Comparison of ENCODE assay signal across 9 cellular contexts in genomic region chr17:21125862-21126261, GRCh38. TPM values are rescaled to one million over a fixed set of nuclear protein-coding genes. Genes with fewer than 3 reads are reported as not detected.
DNase-seq lines count a peak whose midpoint lies in the region; ATAC-seq and TF ChIP-seq lines count a peak whose summit lies in the region.
"Had no signal": no experiment of that assay in that cellular context is flagged by ENCODE, and none has a peak within 500 bp of the region (broad histone marks: within the 10 kb centered on the region; RNA-seq: fewer than 3 reads in every experiment).

No MANE protein-coding gene starts in this region.

- H3K4me3 ChIP-seq in OCI-LY7 (ENCODE audit: low read depth, low read length, poor library complexity, severe bottlenecking), result peak overlapping the region; percentile 81
- peak overlapping the region; percentile 77 for H3K4me3 ChIP-seq in parathyroid adenoma (ENCODE audit: low read depth, low read length)

- DNase-seq in CMK (ENCODE audit: low read depth), result peak; percentile 41
- peak; percentile 39 for DNase-seq in OCI-LY7 (ENCODE audit: low spot score)
- DNase-seq in activated naive CD4-positive, alpha-beta T cell treated with anti-CD3 and anti-CD28 coated beads, Interleukin-2, amount 50 U/mL, for 16 hours, result peak; percentile 46
- DNase-seq in AG08395 (ENCODE audit: low spot score), result no peak
- DNase-seq in T1000 (lab: John Stamatoyannopoulos, UW), result no peak
- DNase-seq: NCI-H510A treated with DMSO at 0.1 percent for 48 hours had no signal

- peaks cover 19% of the 10 kb centered on the region for H3K4me1 ChIP-seq in OCI-LY7 (ENCODE audit: insufficient read depth, low read length, poor library complexity, severe bottlenecking)
- peaks cover 5% of the 10 kb centered on the region for H3K4me1 ChIP-seq in parathyroid adenoma

- no TSS peak for BruUV-seq in OCI-LY7 (replicated peaks; lab: Mats Ljungman, UMichigan)

- peak overlapping the region; percentile 68 for H3K27ac ChIP-seq in OCI-LY7 (ENCODE audit: low read depth, low read length, poor library complexity, severe bottlenecking)
- H3K27ac ChIP-seq in parathyroid adenoma, result no peak overlapping the region

- no peaks in the 10 kb centered on the region for H3K27me3 ChIP-seq in parathyroid adenoma (ENCODE audit: control insufficient read depth, insufficient read depth, low read length)

- no peaks in the 10 kb centered on the region for H3K9me2 ChIP-seq in OCI-LY7 (ENCODE audit: insufficient read depth, low read length)

- CTCF ChIA-PET in OCI-LY7 (lab: Charles Lee; ENCODE audit: unreplicated experiment), result no interaction called here

- H2AFZ ChIP-seq in OCI-LY7 (ENCODE audit: low read length) (peak overlapping the region; percentile 94), parathyroid adenoma (no peak overlapping the region)

- TF ChIP-seq CTCF in OCI-LY7 (conservative IDR thresholded peaks at IDR 0.05; ENCODE audit: low read length) (no peak), parathyroid adenoma (IDR thresholded peaks at IDR 0.05) (no peak)

- H4K20me1 ChIP-seq in OCI-LY7 (ENCODE audit: insufficient read depth, low read length), result no peaks in the 10 kb centered on the region

- H3K79me2 ChIP-seq in OCI-LY7 (ENCODE audit: insufficient read depth, low read depth, low read length) (peaks cover 10% of the 10 kb centered on the region; the same call in 1 of the 2 replicates), parathyroid adenoma (peaks cover 17% of the 10 kb centered on the region)

- H3K9me3 ChIP-seq in OCI-LY7 (ENCODE audit: low read length) (no peaks in the 10 kb centered on the region), parathyroid adenoma (ENCODE audit: control insufficient read depth, low read length) (no peaks in the 10 kb centered on the region)

- no peak overlapping the region for H3K9ac ChIP-seq in parathyroid adenoma

- POLR2A ChIA-PET in OCI-LY7 (lab: Charles Lee), result no interaction called here

- intact Hi-C loops in OCI-LY7 (cut with micrococcal nuclease; ENCODE audit: unreplicated experiment), result loop anchor here (2.0 to 5.0 kb wide), 3 partner anchors 89 to 386 kb away; partner anchors contain the start of genes MAP2K3 and TMEM11

- H3K36me3 ChIP-seq in OCI-LY7 (ENCODE audit: insufficient read depth, low read length) (no peaks in the 10 kb centered on the region), parathyroid adenoma (ENCODE audit: control insufficient read depth, insufficient read depth, low read length) (no peaks in the 10 kb centered on the region)

- ATAC-seq in HG02798 (IDR thresholded peaks at IDR 0.05; ENCODE audit: poor library complexity, unreplicated experiment), result no peak
- ATAC-seq in HG03565 (IDR thresholded peaks at IDR 0.05; ENCODE audit: unreplicated experiment), result no peak

- H3K4me2 ChIP-seq in OCI-LY7 (ENCODE audit: low read length), result peak overlapping the region; percentile 99
- H3K4me2 ChIP-seq in parathyroid adenoma (ENCODE audit: low read length), result no peak overlapping the region

RNA-seq across cellular contexts. Expression of gene DHRS7B, which starts 0.9 kb away (rescaled TPM):
- 11.6 and 16.0 TPM in 2 replicates for total RNA-seq in OCI-LY7 (2014; rRNA removed; shearing (Covaris generic))
- 15.8 and 16.5 TPM in 2 replicates for total RNA-seq in OCI-LY7 (2022)

Comparison
In these comparisons a context has a peak if more than half of its experiments do, and no peak if none do; other contexts are left out.
1. DNase-seq: peak in CMK (single experiment), OCI-LY7 (single experiment) and activated naive CD4-positive, alpha-beta T cell treated with anti-CD3 and anti-CD28 coated beads, Interleukin-2, amount 50 U/mL, for 16 hours (single experiment); none in AG08395 (single experiment) and T1000 (single experiment).